10 cellular contexts compared by ENCODE assay signal in the genomic region with DNA sequence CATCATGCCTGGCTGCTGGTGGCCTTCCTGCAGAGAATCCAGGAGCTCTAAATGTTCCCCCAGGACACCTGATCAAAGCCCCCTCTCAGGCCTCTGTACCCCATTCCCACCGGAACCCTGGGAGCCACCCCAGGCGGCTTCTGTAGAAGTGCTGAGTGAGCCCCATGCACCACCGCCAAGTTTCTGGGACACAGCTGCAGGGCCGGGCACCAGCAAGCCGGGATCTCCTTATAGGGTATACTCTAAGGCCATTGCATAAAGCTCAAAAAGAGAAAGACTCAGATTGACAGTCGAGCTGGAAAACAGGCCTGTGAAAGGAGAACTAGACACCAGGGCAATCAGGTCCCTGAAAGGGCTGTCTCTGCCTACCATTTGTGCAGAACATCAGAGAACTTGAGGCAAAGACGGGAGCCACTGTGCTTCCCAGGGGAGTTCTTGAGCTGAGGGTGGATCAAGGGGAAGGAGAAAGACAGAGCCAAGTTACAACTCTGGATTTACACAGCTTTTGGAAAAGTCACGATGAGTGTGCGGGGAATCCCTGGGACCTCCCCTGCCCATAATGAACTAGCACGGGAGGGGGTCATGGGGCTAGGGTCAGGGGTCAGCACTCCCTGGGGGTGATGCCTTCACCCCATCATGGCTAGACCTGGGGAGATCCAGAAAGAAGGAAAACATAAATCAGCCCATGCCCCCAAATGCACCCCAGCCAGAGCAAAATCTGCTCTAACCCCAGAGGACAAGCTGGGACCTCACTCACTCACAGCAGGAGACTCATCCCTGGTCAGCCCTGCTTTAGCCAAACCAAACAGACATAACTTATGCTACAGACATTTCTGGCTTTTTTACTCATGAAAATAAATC. TPM values are rescaled to one million over a fixed set of nuclear protein-coding genes. Genes with fewer than 3 reads are reported as not detected.
DNase-seq lines count a peak whose midpoint lies in the region; ATAC-seq, FAIRE-seq and TF ChIP-seq lines count a peak whose summit lies in the region.
"Had no signal": no experiment of that assay in that cellular context is flagged by ENCODE, and none has a peak within 500 bp of the region (broad histone marks: within the 10 kb centered on the region; RNA-seq: fewer than 3 reads in every experiment).

No MANE protein-coding gene starts in this region.

- no peak overlapping the region for H3K18ac ChIP-seq in mesenchymal stem cell (ENCODE audit: low read depth in 1 of 2, low read length in 2 of 2)

- H3K4me1 ChIP-seq in astrocyte (ENCODE audit: insufficient read depth, low read length) (peaks cover 17% of the 10 kb centered on the region), mesenchymal stem cell (ENCODE audit: control insufficient read depth, insufficient read depth, low read depth, low read length) (peaks cover 24% of the 10 kb centered on the region), vagina (peaks cover 58% of the 10 kb centered on the region), SJCRH30 (0 out of 2 replicates have a peak, but pooled peaks cover 6% of the 10 kb centered on the region)

- 80% methylated on average over 10 of the region's 10 CpGs for WGBS in mesenchymal stem cell

- H4K91ac ChIP-seq in mesenchymal stem cell (ENCODE audit: low read length), result no peak overlapping the region

- peaks cover 4% of the 10 kb centered on the region for H3K4me1 Mint-ChIP-seq in astrocyte (ENCODE audit: low read depth, unreplicated experiment)

- intact Hi-C loops in Right ventricle myocardium inferior (cut with DNase I) (loop anchor here (5.0 kb wide), 1 partner anchor 48 kb away; no protein-coding TSS in a partner anchor), cardiac septum (cut with DNase I) (no loop called here), vagina (cut with DNase I) (no loop called here)

- H3K27me3 Mint-ChIP-seq in astrocyte (ENCODE audit: low read depth, unreplicated experiment), result peaks cover 53% of the 10 kb centered on the region

- no peaks in the 10 kb centered on the region for H3K79me1 ChIP-seq in mesenchymal stem cell (replicated peaks; ENCODE audit: low read length, poor library complexity, severe bottlenecking)

- FAIRE-seq in astrocyte (lab: Jason Lieb, UNC), result no peak

- no peak overlapping the region for H2AK5ac ChIP-seq in mesenchymal stem cell (ENCODE audit: low read length, severe bottlenecking)

- peaks cover 6% of the 10 kb centered on the region for H3K36me3 Mint-ChIP-seq in astrocyte (ENCODE audit: low read depth, unreplicated experiment)

- peaks cover 29% of the 10 kb centered on the region for H4K20me1 ChIP-seq in astrocyte (ENCODE audit: insufficient read depth, low read length)

- H2BK5ac ChIP-seq in mesenchymal stem cell (ENCODE audit: low read depth, low read length, poor library complexity, severe bottlenecking), result no peak overlapping the region

- H3K4me3 ChIP-seq in astrocyte (ENCODE audit: insufficient read depth, low read depth, low read length), result no peak overlapping the region
- H3K4me3 ChIP-seq in mesenchymal stem cell (ENCODE audit: insufficient read depth in 1 of 2, low read depth in 1 of 2, low read length in 2 of 2), result peak overlapping the region in 1 of 2 experiments; percentile 36
- H3K4me3 ChIP-seq in vagina, result no peak overlapping the region
- no peak overlapping the region for H3K4me3 ChIP-seq in SJCRH30

- H3K36me3 ChIP-seq in astrocyte (ENCODE audit: insufficient read depth, low read length), result no peaks in the 10 kb centered on the region
- no peaks in the 10 kb centered on the region for H3K36me3 ChIP-seq in mesenchymal stem cell (ENCODE audit: control insufficient read depth in 1 of 2, insufficient read depth in 2 of 2, low read depth in 1 of 2, low read length in 2 of 2)
- H3K36me3 ChIP-seq in vagina, result no peaks in the 10 kb centered on the region
- H3K36me3 ChIP-seq in SJCRH30, result no peaks in the 10 kb centered on the region

- H2BK15ac ChIP-seq in mesenchymal stem cell (ENCODE audit: low read depth, poor library complexity, severe bottlenecking), result peak overlapping the region; percentile 21

- H3K4me3 Mint-ChIP-seq in astrocyte (ENCODE audit: unreplicated experiment), result no peak overlapping the region

- H3K4ac ChIP-seq in mesenchymal stem cell (ENCODE audit: low read depth in 1 of 2, low read length in 2 of 2), result no peak overlapping the region

- H3K9me3 Mint-ChIP-seq in astrocyte (ENCODE audit: unreplicated experiment), result no peaks in the 10 kb centered on the region

- H3K27ac Mint-ChIP-seq in astrocyte (ENCODE audit: unreplicated experiment), result no peak overlapping the region

- H3K9ac ChIP-seq in astrocyte (ENCODE audit: low read length) (no peak overlapping the region), mesenchymal stem cell (ENCODE audit: low read length) (peak overlapping the region; percentile 2)

- no peak overlapping the region for H2BK12ac ChIP-seq in mesenchymal stem cell (ENCODE audit: low read length in 2 of 2)

- H3K14ac ChIP-seq in mesenchymal stem cell (ENCODE audit: low read length in 2 of 2), result no peak overlapping the region

- H3K27ac ChIP-seq in astrocyte (ENCODE audit: low read depth, low read length) (no peak overlapping the region), mesenchymal stem cell (ENCODE audit: low read length, poor library complexity, severe bottlenecking) (no peak overlapping the region), vagina (peak overlapping the region; percentile 66), SJCRH30 (no peak overlapping the region)

- ATAC-seq in Right ventricle myocardium inferior (peak; percentile 62), HG03139 (IDR thresholded peaks at IDR 0.05; ENCODE audit: unreplicated experiment) (no peak)

- H3K79me2 ChIP-seq in astrocyte (ENCODE audit: insufficient read depth, low read length), result no peaks in the 10 kb centered on the region

- H3K9me3 ChIP-seq in astrocyte (ENCODE audit: insufficient read depth, low read depth, low read length) (no peaks in the 10 kb centered on the region), mesenchymal stem cell (ENCODE audit: control insufficient read depth, low read length) (no peaks in the 10 kb centered on the region), vagina (no peaks in the 10 kb centered on the region), SJCRH30 (replicated peaks) (no peaks in the 10 kb centered on the region)

- H3K23ac ChIP-seq in mesenchymal stem cell (ENCODE audit: low read length in 2 of 2), result no peak overlapping the region

- H3K27me3 ChIP-seq in astrocyte (ENCODE audit: insufficient read depth, low read length) (peaks cover 4% of the 10 kb centered on the region), mesenchymal stem cell (ENCODE audit: control insufficient read depth in 1 of 2, insufficient read depth in 1 of 2, low read length in 2 of 2) (peaks cover 0 to 8% of the 10 kb centered on the region in 2 experiments), vagina (no peaks in the 10 kb centered on the region), SJCRH30 (no peaks in the 10 kb centered on the region)

- DNase-seq in Right ventricle myocardium inferior (ENCODE audit: missing footprints) (no peak), cardiac septum (ENCODE audit: low spot score) (no peak), astrocyte (ENCODE audit: low read depth) (peak; percentile 45), mesenchymal stem cell (no peak), vagina (ENCODE audit: extremely low spot score in 2 of 2) (no peak), SJCRH30 (no peak), kidney tubule cell (ENCODE audit: low spot score) (no peak)
- DNase-seq: NCI-H1436, nucleus accumbens had no signal

- H4K8ac ChIP-seq in mesenchymal stem cell (ENCODE audit: low read length), result no peak overlapping the region

- H2AFZ ChIP-seq in astrocyte (ENCODE audit: low read depth, low read length), result no peak overlapping the region
- no peak overlapping the region for H2AFZ ChIP-seq in mesenchymal stem cell (ENCODE audit: low read depth, low read length)

- TF ChIP-seq CTCF in astrocyte (IDR thresholded peaks at IDR 0.05; ENCODE audit: insufficient read depth, low read depth, low read length) (no peak), vagina (IDR thresholded peaks at IDR 0.05) (no peak)

- no peak for TF ChIP-seq POLR2A in vagina (IDR thresholded peaks at IDR 0.05)

- H2BK120ac ChIP-seq in mesenchymal stem cell (ENCODE audit: low read depth, low read length), result no peak overlapping the region

- H3K4me2 ChIP-seq in astrocyte (ENCODE audit: low read length), result peak overlapping the region; percentile 35
- no peak overlapping the region for H3K4me2 ChIP-seq in mesenchymal stem cell (ENCODE audit: low read length, poor library complexity, severe bottlenecking)

RNA-seq across cellular contexts. Expression of a gene that starts 51.1 kb away (rescaled TPM):
- total RNA-seq in Right ventricle myocardium inferior (123 TPM), cardiac septum (77.1 TPM), astrocyte (11.2 and 13.0 TPM in 2 replicates), vagina (49.6 TPM)
- 8.1 TPM for polyA plus RNA-seq in mesenchymal stem cell (2013, experiment 1 of 2)
- 7.9 TPM for polyA plus RNA-seq in mesenchymal stem cell (2013, experiment 2 of 2)
- 68.3 and 69.6 TPM in 2 replicates for total RNA-seq in SJCRH30 (2014; rRNA removed; shearing (Covaris generic))
